10 cellular contexts compared by ENCODE assay signal in the genomic region with DNA sequence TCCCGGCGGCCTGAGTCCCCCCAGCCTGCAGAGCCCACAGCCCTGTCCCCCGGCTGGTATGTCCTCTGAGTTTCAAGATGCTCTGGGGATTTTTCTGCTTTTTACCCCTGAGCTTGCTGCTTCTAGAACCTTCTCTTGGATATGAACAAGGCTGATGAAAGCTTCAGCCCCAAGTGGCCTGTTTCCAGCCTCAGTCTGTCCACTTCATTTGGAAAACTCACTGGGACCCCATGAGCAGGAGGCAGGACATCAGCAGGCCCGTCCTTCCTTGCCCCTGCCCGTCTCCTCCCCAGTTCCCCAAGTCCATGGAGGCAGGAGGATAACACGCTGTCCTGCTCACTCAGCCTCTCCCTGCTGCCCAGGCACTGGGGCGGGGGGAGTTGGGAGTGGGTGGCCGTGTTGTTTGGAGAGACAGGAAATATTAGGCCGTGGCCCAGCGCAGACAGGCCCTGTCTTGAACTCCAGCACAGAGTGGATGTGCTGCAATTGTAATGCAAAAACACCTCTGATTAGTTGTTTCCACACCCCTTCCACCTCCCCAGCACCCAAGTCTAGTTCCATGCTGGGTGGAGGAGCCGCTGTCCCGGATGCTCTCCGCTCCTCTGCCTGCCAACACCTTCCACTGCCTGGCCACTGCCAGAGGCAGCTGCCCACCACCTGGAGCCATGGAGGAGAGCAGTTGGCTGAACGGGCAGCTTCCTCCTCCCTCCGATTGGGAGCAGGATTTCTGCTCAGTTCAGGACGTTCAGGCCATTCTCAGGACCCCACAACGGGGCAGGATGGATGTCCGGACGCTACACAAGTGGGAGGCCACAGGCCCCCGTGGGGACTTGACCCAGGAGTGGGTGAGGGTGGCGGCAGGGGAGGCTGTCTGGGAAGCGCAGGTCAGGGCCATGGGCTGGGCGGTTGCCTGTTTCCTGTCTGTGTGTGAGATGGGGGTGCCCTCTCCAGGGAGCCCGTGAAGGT.
DNase-seq lines count a peak whose midpoint lies in the region; ATAC-seq and TF ChIP-seq lines count a peak whose summit lies in the region.
"Had no signal": no experiment of that assay in that cellular context is flagged by ENCODE, and none has a peak within 500 bp of the region (broad histone marks: within the 10 kb centered on the region; RNA-seq: fewer than 3 reads in every experiment).

No MANE protein-coding gene starts in this region.

- peak overlapping the region; percentile 31 for H3K27ac ChIP-seq in lower lobe of right lung

- H3K27me3 ChIP-seq in lower lobe of right lung (ENCODE audit: low read depth) = no peaks in the 10 kb centered on the region

- no peaks in the 10 kb centered on the region for H3K9me3 ChIP-seq in lower lobe of right lung

- peaks cover 34% of the 10 kb centered on the region for H3K4me1 ChIP-seq in lower lobe of right lung

- intact Hi-C loops in lower lobe of right lung (cut with DNase I) = no loop called here

- peak; percentile 14 for DNase-seq in activated T-cell treated with anti-CD3 and anti-CD28 coated beads, Interleukin-2, amount 50 U/mL, for 1 hour
- DNase-seq in activated T-cell treated with anti-CD3 and anti-CD28 coated beads, Interleukin-2, amount 50 U/mL, for 48 hours = no peak
- DNase-seq in choroid plexus epithelial cell (ENCODE audit: low read depth) (peak; percentile 66), lower lobe of right lung (peak; percentile 46), ureter (ENCODE audit: low spot score) (peak; percentile 77), NCI-H510A (lab: John Stamatoyannopoulos, UW) (no peak), Kasumi-1 (lab: John Stamatoyannopoulos, UW) (no peak)
- DNase-seq: activated T-cell treated with anti-CD3 and anti-CD28 coated beads, Interleukin-2, amount 50 U/mL, for 24 hours; NCI-H187 treated with DMSO at 0.1 percent for 48 hours had no signal

- no peaks in the 10 kb centered on the region for H3K36me3 ChIP-seq in lower lobe of right lung

- TF ChIP-seq CTCF in choroid plexus epithelial cell (conservative IDR thresholded peaks at IDR 0.05; ENCODE audit: low read depth, low read length) (no peak), lower lobe of right lung (IDR thresholded peaks at IDR 0.05) (no peak)

- H3K4me3 ChIP-seq in choroid plexus epithelial cell (ENCODE audit: low read depth, low read length) (no peak overlapping the region), lower lobe of right lung (no peak overlapping the region)

- ATAC-seq in lower lobe of right lung (peak in 1 of 2 donors; percentile 4), HG02763 (IDR thresholded peaks at IDR 0.05; ENCODE audit: unreplicated experiment) (no peak)

Comparison
In these comparisons a context has a peak if more than half of its experiments do, and no peak if none do; other contexts are left out.
1. DNase-seq: peak in activated T-cell treated with anti-CD3 and anti-CD28 coated beads, Interleukin-2, amount 50 U/mL, for 1 hour (single experiment), choroid plexus epithelial cell (single experiment), lower lobe of right lung (single experiment) and ureter (single experiment); none in activated T-cell treated with anti-CD3 and anti-CD28 coated beads, Interleukin-2, amount 50 U/mL, for 48 hours (0 of 2), NCI-H510A (single experiment) and Kasumi-1 (0 of 2).